In genomic region chr5:36610629-36611028, GRCh38 we compare ENCODE assay signal across 12 cellular contexts. TPM values are rescaled to one million over a fixed set of nuclear protein-coding genes. Genes with fewer than 3 reads are reported as not detected.
A peak's percentile ranks its signal among the peaks of the same experiment; 100 is the strongest.
DNase-seq lines count a peak whose midpoint lies in the region; ATAC-seq lines count a peak whose summit lies in the region.
"Had no signal": no experiment of that assay in that cellular context is flagged by ENCODE, and none has a peak within 500 bp of the region (broad histone marks: within the 10 kb centered on the region; RNA-seq: fewer than 3 reads in every experiment).

No MANE protein-coding gene starts in this region.

- H3K4me1 ChIP-seq in subcutaneous abdominal adipose tissue (ENCODE audit: control insufficient read depth in 5 of 5, insufficient read depth in 5 of 5, low read length in 5 of 5), result peaks cover 3 to 68% (median 57%) of the 10 kb centered on the region in 5 donors
- H3K4me1 ChIP-seq: A549 had no signal

- DNase-seq in G401 (ENCODE audit: low spot score) (peak; percentile 30), caudate nucleus (lab: John Stamatoyannopoulos, UW) (peak in 3 of 61 donors; percentile 6 to 50 (median 32)), T1000 (lab: John Stamatoyannopoulos, UW) (no peak)
- DNase-seq: COR-L47, Karpas-422, NCI-H2029 treated with DMSO at 0.1 percent for 48 hours, NCI-H524 had no signal

- H3K27me3 ChIP-seq in layer of hippocampus (ENCODE audit: control insufficient read depth, insufficient read depth, low read length), result no peaks in the 10 kb centered on the region
- H3K27me3 ChIP-seq in subcutaneous abdominal adipose tissue (ENCODE audit: control insufficient read depth in 5 of 5, insufficient read depth in 4 of 5, low read length in 5 of 5), result no peaks in the 10 kb centered on the region

- H3K27ac ChIP-seq in caudate nucleus (ENCODE audit: low read depth, low read length) (peak overlapping the region; percentile 85), layer of hippocampus (ENCODE audit: low read depth, low read length) (peak overlapping the region; percentile 48), subcutaneous abdominal adipose tissue (ENCODE audit: low read depth, low read length) (peak overlapping the region; percentile 33)
- H3K27ac ChIP-seq: A549 had no signal

- H3K9ac ChIP-seq in subcutaneous abdominal adipose tissue (ENCODE audit: low read length in 5 of 5), result peak overlapping the region in 2 of 5 donors; percentile 15 to 24

- H3K9me3 ChIP-seq in subcutaneous abdominal adipose tissue (ENCODE audit: control insufficient read depth in 5 of 5, low read length in 5 of 5), result no peaks in the 10 kb centered on the region
- H3K9me3 ChIP-seq: A549 had no signal

- in situ Hi-C loops in G401 (cut with HindIII; ENCODE audit: low sequenced_read_pairs), result no loop called here

- peaks cover 0 to 18% (median 7%) of the 10 kb centered on the region in 5 donors for H3K36me3 ChIP-seq in subcutaneous abdominal adipose tissue (ENCODE audit: control insufficient read depth in 5 of 5, insufficient read depth in 5 of 5, low read length in 5 of 5)

- no peak for ATAC-seq in HG02610 (IDR thresholded peaks at IDR 0.05; ENCODE audit: unreplicated experiment)
- ATAC-seq in HG02884 (IDR thresholded peaks at IDR 0.05; ENCODE audit: unreplicated experiment), result no peak
- ATAC-seq: A549 had no signal

- H3K4me3 ChIP-seq in subcutaneous abdominal adipose tissue (ENCODE audit: low read depth in 1 of 5, low read length in 5 of 5), result peak overlapping the region in 4 of 5 donors; percentile 8 to 96 (median 38)
- H3K4me3 ChIP-seq: A549 had no signal

RNA-seq across cellular contexts. Expression of gene SLC1A3, which starts 4.2 kb away (rescaled TPM):
- 2.9 TPM in 1 of 2 replicates, not detected in the other for total RNA-seq in G401 (2014; rRNA removed; shearing (Covaris generic))

Comparison
In these comparisons a context has a peak if more than half of its experiments do, and no peak if none do; other contexts are left out.
1. H3K27ac ChIP-seq: peak in every context shown above with its lines; median percentile 85 in caudate nucleus; 48 in layer of hippocampus; 33 in subcutaneous abdominal adipose tissue.